19 cellular contexts compared by ENCODE assay signal in the genomic region with DNA sequence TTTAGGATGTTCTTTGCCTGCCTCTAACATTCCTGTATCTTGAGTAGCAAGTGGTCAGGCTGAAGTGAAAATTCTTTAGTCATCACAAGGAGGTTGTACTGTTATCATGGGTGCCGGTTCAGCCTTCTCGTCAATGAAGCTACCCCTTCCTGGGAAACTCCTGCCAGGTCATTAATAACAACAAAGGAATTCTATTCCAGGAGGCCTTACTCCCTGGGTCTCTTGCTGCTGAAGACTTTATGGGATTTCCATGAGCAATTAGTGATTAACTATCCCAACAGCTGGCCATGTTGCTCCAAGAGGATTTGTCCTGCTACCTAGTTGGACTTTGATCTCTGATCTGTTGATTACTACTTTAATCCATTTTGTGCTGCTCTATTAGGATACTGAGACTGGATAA.
DNase-seq lines count a peak whose midpoint lies in the region; ATAC-seq and TF ChIP-seq lines count a peak whose summit lies in the region.
"Had no signal": no experiment of that assay in that cellular context is flagged by ENCODE, and none has a peak within 500 bp of the region (broad histone marks: within the 10 kb centered on the region; RNA-seq: fewer than 3 reads in every experiment).

No MANE protein-coding gene starts in this region.

- H3K79me1 ChIP-seq in mesenchymal stem cell (replicated peaks; ENCODE audit: low read length, poor library complexity, severe bottlenecking), result no peaks in the 10 kb centered on the region

- no peak overlapping the region for H3K27ac Mint-ChIP-seq in stimulated activated naive CD8-positive, alpha-beta T cell treated with anti-CD3 and anti-CD28 coated beads, Interleukin-15, amount 100 ng/mL, for 72 hours
- H3K27ac Mint-ChIP-seq: activated CD4-positive, alpha-beta T cell treated with anti-CD3 and anti-CD28 coated beads, Interleukin-2, amount 10 ng/mL, durations not matched to agents 7 days and 5 days; CD8-positive, alpha-beta T cell; stimulated activated naive CD8-positive, alpha-beta T cell treated with anti-CD3 and anti-CD28 coated beads, Interleukin-15, Interleukin-2, amounts not matched to agents 100 ng/mL and 50 ng/mL, for 24 hours had no signal

- no peaks in the 10 kb centered on the region for H3K4me1 Mint-ChIP-seq in stimulated activated naive CD8-positive, alpha-beta T cell treated with anti-CD3 and anti-CD28 coated beads, Interleukin-15, amount 100 ng/mL, for 72 hours

- ATAC-seq in GM18511 (IDR thresholded peaks at IDR 0.05; ENCODE audit: unreplicated experiment) (no peak), GM18870 (IDR thresholded peaks at IDR 0.05; ENCODE audit: unreplicated experiment) (no peak)
- ATAC-seq in stimulated activated naive CD8-positive, alpha-beta T cell treated with anti-CD3 and anti-CD28 coated beads, Interleukin-15, amount 100 ng/mL, for 72 hours, result no peak

- no peak overlapping the region for H2BK120ac ChIP-seq in mesenchymal stem cell (ENCODE audit: low read depth, low read length)

- TF ChIP-seq CTCF in choroid plexus epithelial cell (conservative IDR thresholded peaks at IDR 0.05; ENCODE audit: low read depth, low read length), result no peak

- no peak overlapping the region for H4K8ac ChIP-seq in mesenchymal stem cell (ENCODE audit: low read length)

- WGBS in mesenchymal stem cell, result 93% methylated on average over 2 of the region's 2 CpGs

- H2AFZ ChIP-seq in mesenchymal stem cell (ENCODE audit: low read depth, low read length), result no peak overlapping the region

- no peak overlapping the region for H4K91ac ChIP-seq in mesenchymal stem cell (ENCODE audit: low read length)

- H3K4me1 ChIP-seq in mesenchymal stem cell (ENCODE audit: control insufficient read depth, insufficient read depth, low read depth, low read length), result no peaks in the 10 kb centered on the region
- H3K4me1 ChIP-seq: sigmoid colon, upper lobe of right lung had no signal

- no peak overlapping the region for H2AK5ac ChIP-seq in mesenchymal stem cell (ENCODE audit: low read length, severe bottlenecking)

- H3K4me3 ChIP-seq in choroid plexus epithelial cell (ENCODE audit: low read depth, low read length), result no peak overlapping the region
- no peak overlapping the region for H3K4me3 ChIP-seq in mesenchymal stem cell (ENCODE audit: insufficient read depth in 1 of 2, low read depth in 1 of 2, low read length in 2 of 2)
- H3K4me3 ChIP-seq: sigmoid colon, upper lobe of right lung had no signal

- no peaks in the 10 kb centered on the region for H3K9me3 Mint-ChIP-seq in stimulated activated naive CD8-positive, alpha-beta T cell treated with anti-CD3 and anti-CD28 coated beads, Interleukin-15, amount 100 ng/mL, for 72 hours
- H3K9me3 Mint-ChIP-seq: activated CD4-positive, alpha-beta T cell treated with anti-CD3 and anti-CD28 coated beads, Interleukin-2, amount 10 ng/mL, durations not matched to agents 7 days and 5 days; CD8-positive, alpha-beta T cell; stimulated activated naive CD8-positive, alpha-beta T cell treated with anti-CD3 and anti-CD28 coated beads, Interleukin-15, Interleukin-2, amounts not matched to agents 100 ng/mL and 50 ng/mL, for 24 hours had no signal

- H2BK12ac ChIP-seq in mesenchymal stem cell (ENCODE audit: low read length in 2 of 2), result no peak overlapping the region

- no peak overlapping the region for H3K18ac ChIP-seq in mesenchymal stem cell (ENCODE audit: low read depth in 1 of 2, low read length in 2 of 2)

- no peak overlapping the region for H3K23ac ChIP-seq in mesenchymal stem cell (ENCODE audit: low read length in 2 of 2)

- H3K14ac ChIP-seq in mesenchymal stem cell (ENCODE audit: low read length in 2 of 2), result no peak overlapping the region

- intact Hi-C loops in posterior cingulate gyrus (cut with DNase I), result loop anchor here (5.0 kb wide), 1 partner anchor 239 kb away; no protein-coding TSS in a partner anchor

- DNase-seq in EH (ENCODE audit: low read depth), result peak; percentile 66
- DNase-seq in M059J (ENCODE audit: low read depth), result peak; percentile 50
- peak; percentile 37 for DNase-seq in choroid plexus epithelial cell (ENCODE audit: low read depth)
- no peak for DNase-seq in mesenchymal stem cell
- no peak for DNase-seq in posterior cingulate gyrus
- DNase-seq in stimulated activated naive CD8-positive, alpha-beta T cell treated with anti-CD3 and anti-CD28 coated beads, Interleukin-15, amount 100 ng/mL, for 72 hours, result no peak
- DNase-seq: activated CD4-positive, alpha-beta T cell treated with anti-CD3 and anti-CD28 coated beads, Interleukin-2, amount 10 ng/mL, durations not matched to agents 7 days and 5 days; activated CD8-positive, alpha-beta memory T cell treated with anti-CD3 and anti-CD28 coated beads, Interleukin-2, amount 50 U/mL, for 4 hours; cerebellar nuclear complex; DMS79 treated with DMSO at 0.1 percent for 48 hours; effector memory CD4-positive, alpha-beta T cell; NK-92 treated with Interleukin-12 subunit alpha and Interleukin-12 subunit beta, amount 100 ng/mL, for 24 hours; sigmoid colon; stimulated activated CD4-positive, alpha-beta T cell treated with anti-CD3 and anti-CD28 coated beads, Interleukin-2, amount 100 ng/mL, for 24 hours; upper lobe of right lung had no signal

- H3K4ac ChIP-seq in mesenchymal stem cell (ENCODE audit: low read depth in 1 of 2, low read length in 2 of 2), result no peak overlapping the region

- no peaks in the 10 kb centered on the region for H3K27me3 Mint-ChIP-seq in stimulated activated naive CD8-positive, alpha-beta T cell treated with anti-CD3 and anti-CD28 coated beads, Interleukin-15, amount 100 ng/mL, for 72 hours
- H3K27me3 Mint-ChIP-seq: activated CD4-positive, alpha-beta T cell treated with anti-CD3 and anti-CD28 coated beads, Interleukin-2, amount 10 ng/mL, durations not matched to agents 7 days and 5 days; stimulated activated naive CD8-positive, alpha-beta T cell treated with anti-CD3 and anti-CD28 coated beads, Interleukin-15, Interleukin-2, amounts not matched to agents 100 ng/mL and 50 ng/mL, for 24 hours had no signal

- no peaks in the 10 kb centered on the region for H3K27me3 ChIP-seq in mesenchymal stem cell (ENCODE audit: control insufficient read depth in 1 of 2, insufficient read depth in 1 of 2, low read length in 2 of 2)
- H3K27me3 ChIP-seq: sigmoid colon, upper lobe of right lung had no signal

- H2BK5ac ChIP-seq in mesenchymal stem cell (ENCODE audit: low read depth, low read length, poor library complexity, severe bottlenecking), result no peak overlapping the region

- peak overlapping the region; percentile 12 for H3K27ac ChIP-seq in mesenchymal stem cell (ENCODE audit: low read length, poor library complexity, severe bottlenecking)
- H3K27ac ChIP-seq: sigmoid colon, upper lobe of right lung had no signal

- no peaks in the 10 kb centered on the region for H3K9me3 ChIP-seq in mesenchymal stem cell (ENCODE audit: control insufficient read depth, low read length)
- H3K9me3 ChIP-seq: upper lobe of right lung had no signal

- no peaks in the 10 kb centered on the region for H3K36me3 ChIP-seq in mesenchymal stem cell (ENCODE audit: control insufficient read depth in 1 of 2, insufficient read depth in 2 of 2, low read depth in 1 of 2, low read length in 2 of 2)
- H3K36me3 ChIP-seq: sigmoid colon, upper lobe of right lung had no signal

- no peak overlapping the region for H3K4me3 Mint-ChIP-seq in stimulated activated naive CD8-positive, alpha-beta T cell treated with anti-CD3 and anti-CD28 coated beads, Interleukin-15, amount 100 ng/mL, for 72 hours
- H3K4me3 Mint-ChIP-seq: activated CD4-positive, alpha-beta T cell treated with anti-CD3 and anti-CD28 coated beads, Interleukin-2, amount 10 ng/mL, durations not matched to agents 7 days and 5 days; CD8-positive, alpha-beta T cell; stimulated activated naive CD8-positive, alpha-beta T cell treated with anti-CD3 and anti-CD28 coated beads, Interleukin-15, Interleukin-2, amounts not matched to agents 100 ng/mL and 50 ng/mL, for 24 hours had no signal

- H3K4me2 ChIP-seq in mesenchymal stem cell (ENCODE audit: low read length, poor library complexity, severe bottlenecking), result no peak overlapping the region

- no peak overlapping the region for H2BK15ac ChIP-seq in mesenchymal stem cell (ENCODE audit: low read depth, poor library complexity, severe bottlenecking)

- no peak overlapping the region for H3K9ac ChIP-seq in mesenchymal stem cell (ENCODE audit: low read length)

Comparison
In these comparisons a context has a peak if more than half of its experiments do, and no peak if none do; other contexts are left out.
1. DNase-seq: peak in EH (single experiment), M059J (single experiment) and choroid plexus epithelial cell (single experiment); none in mesenchymal stem cell (single experiment), posterior cingulate gyrus (0 of 10) and stimulated activated naive CD8-positive, alpha-beta T cell treated with anti-CD3 and anti-CD28 coated beads, Interleukin-15, amount 100 ng/mL, for 72 hours (0 of 2).